10 cellular contexts compared by ENCODE assay signal in genomic region chr11:130580372-130580771, GRCh38.
A peak's percentile ranks its signal among the peaks of the same experiment; 100 is the strongest.
DNase-seq lines count a peak whose midpoint lies in the region; ATAC-seq and TF ChIP-seq lines count a peak whose summit lies in the region.
"Had no signal": no experiment of that assay in that cellular context is flagged by ENCODE, and none has a peak within 500 bp of the region (broad histone marks: within the 10 kb centered on the region; RNA-seq: fewer than 3 reads in every experiment).

No MANE protein-coding gene starts in this region.

- no peak overlapping the region for H3K4me2 ChIP-seq in mesenchymal stem cell (ENCODE audit: low read length, poor library complexity, severe bottlenecking)
- H3K4me2 ChIP-seq: BLaER1 treated with 17β-estradiol and CSF1 and Interleukin-3, amounts not matched to agents 10 nM and 100 nM had no signal

- no peak overlapping the region for H4K8ac ChIP-seq in mesenchymal stem cell (ENCODE audit: low read length)

- TF ChIP-seq CTCF in choroid plexus epithelial cell (conservative IDR thresholded peaks at IDR 0.05; ENCODE audit: low read depth, low read length): no peak

- H3K27ac ChIP-seq in mesenchymal stem cell (ENCODE audit: low read length, poor library complexity, severe bottlenecking): peak overlapping the region; percentile 10
- H3K27ac ChIP-seq: BLaER1 treated with 17β-estradiol and CSF1 and Interleukin-3, amounts not matched to agents 10 nM and 100 nM had no signal

- H4K91ac ChIP-seq in mesenchymal stem cell (ENCODE audit: low read length): no peak overlapping the region

- peak overlapping the region; percentile 66 for H2AK5ac ChIP-seq in mesenchymal stem cell (ENCODE audit: low read length, severe bottlenecking)

- WGBS in mesenchymal stem cell: 12% methylated on average over 3 of the region's 4 CpGs

- H3K9me3 ChIP-seq in MG63 (no peaks in the 10 kb centered on the region), mesenchymal stem cell (ENCODE audit: control insufficient read depth, low read length) (no peaks in the 10 kb centered on the region)
- H3K9me3 ChIP-seq: BLaER1 treated with 17β-estradiol and CSF1 and Interleukin-3, amounts not matched to agents 10 nM and 100 nM had no signal

- H3K36me3 ChIP-seq in MG63 (no peaks in the 10 kb centered on the region), mesenchymal stem cell (ENCODE audit: control insufficient read depth in 1 of 2, insufficient read depth in 2 of 2, low read depth in 1 of 2, low read length in 2 of 2) (no peaks in the 10 kb centered on the region)
- H3K36me3 ChIP-seq: BLaER1 treated with 17β-estradiol and CSF1 and Interleukin-3, amounts not matched to agents 10 nM and 100 nM had no signal

- H2BK120ac ChIP-seq in mesenchymal stem cell (ENCODE audit: low read depth, low read length): no peak overlapping the region

- no peak overlapping the region for H3K23ac ChIP-seq in mesenchymal stem cell (ENCODE audit: low read length in 2 of 2)

- ATAC-seq in HG02610 (IDR thresholded peaks at IDR 0.05; ENCODE audit: unreplicated experiment) (no peak), HG02571 (IDR thresholded peaks at IDR 0.05; ENCODE audit: unreplicated experiment) (no peak), HG03439 (IDR thresholded peaks at IDR 0.05; ENCODE audit: unreplicated experiment) (no peak)
- ATAC-seq: stimulated activated effector memory CD8-positive, alpha-beta T cell treated with anti-CD3 and anti-CD28 coated beads, Interleukin-12 subunit alpha, Interleukin-12 subunit beta, amount 100 ng/mL, for 72 hours had no signal

- H3K18ac ChIP-seq in mesenchymal stem cell (ENCODE audit: low read depth in 1 of 2, low read length in 2 of 2): no peak overlapping the region

- H3K27me3 ChIP-seq in MG63: no peaks in the 10 kb centered on the region
- H3K27me3 ChIP-seq in mesenchymal stem cell (ENCODE audit: control insufficient read depth in 1 of 2, insufficient read depth in 1 of 2, low read length in 2 of 2): no peaks in the 10 kb centered on the region
- H3K27me3 ChIP-seq: BLaER1 treated with 17β-estradiol and CSF1 and Interleukin-3, amounts not matched to agents 10 nM and 100 nM had no signal

- peak overlapping the region; percentile 15 to 18 for H2BK12ac ChIP-seq in mesenchymal stem cell (ENCODE audit: low read length in 2 of 2)

- DNase-seq in A172 (ENCODE audit: low spot score) (peak; percentile 93), MG63 (peak; percentile 79), choroid plexus epithelial cell (ENCODE audit: low read depth) (peak; percentile 69), mesenchymal stem cell (peak; percentile 50), 8988T (no peak)

- peak overlapping the region; percentile 53 for H3K9ac ChIP-seq in mesenchymal stem cell (ENCODE audit: low read length)
- H3K9ac ChIP-seq: BLaER1 treated with 17β-estradiol and CSF1 and Interleukin-3, amounts not matched to agents 10 nM and 100 nM had no signal

- no peak overlapping the region for H3K4ac ChIP-seq in mesenchymal stem cell (ENCODE audit: low read depth in 1 of 2, low read length in 2 of 2)

- no peaks in the 10 kb centered on the region for H3K79me1 ChIP-seq in mesenchymal stem cell (replicated peaks; ENCODE audit: low read length, poor library complexity, severe bottlenecking)

- H3K4me1 ChIP-seq in mesenchymal stem cell (ENCODE audit: control insufficient read depth, insufficient read depth, low read depth, low read length): peaks cover 4% of the 10 kb centered on the region

- no peak overlapping the region for H2BK5ac ChIP-seq in mesenchymal stem cell (ENCODE audit: low read depth, low read length, poor library complexity, severe bottlenecking)

- no peak overlapping the region for H2BK15ac ChIP-seq in mesenchymal stem cell (ENCODE audit: low read depth, poor library complexity, severe bottlenecking)

- no peak overlapping the region for H3K14ac ChIP-seq in mesenchymal stem cell (ENCODE audit: low read length in 2 of 2)

- H3K4me3 ChIP-seq in MG63 (no peak overlapping the region), choroid plexus epithelial cell (ENCODE audit: low read depth, low read length) (no peak overlapping the region), mesenchymal stem cell (ENCODE audit: insufficient read depth in 1 of 2, low read depth in 1 of 2, low read length in 2 of 2) (no peak overlapping the region)
- H3K4me3 ChIP-seq: BLaER1 treated with 17β-estradiol and CSF1 and Interleukin-3, amounts not matched to agents 10 nM and 100 nM had no signal

- no peak overlapping the region for H2AFZ ChIP-seq in mesenchymal stem cell (ENCODE audit: low read depth, low read length)
